8 cellular contexts compared by ENCODE assay signal in the genomic region with DNA sequence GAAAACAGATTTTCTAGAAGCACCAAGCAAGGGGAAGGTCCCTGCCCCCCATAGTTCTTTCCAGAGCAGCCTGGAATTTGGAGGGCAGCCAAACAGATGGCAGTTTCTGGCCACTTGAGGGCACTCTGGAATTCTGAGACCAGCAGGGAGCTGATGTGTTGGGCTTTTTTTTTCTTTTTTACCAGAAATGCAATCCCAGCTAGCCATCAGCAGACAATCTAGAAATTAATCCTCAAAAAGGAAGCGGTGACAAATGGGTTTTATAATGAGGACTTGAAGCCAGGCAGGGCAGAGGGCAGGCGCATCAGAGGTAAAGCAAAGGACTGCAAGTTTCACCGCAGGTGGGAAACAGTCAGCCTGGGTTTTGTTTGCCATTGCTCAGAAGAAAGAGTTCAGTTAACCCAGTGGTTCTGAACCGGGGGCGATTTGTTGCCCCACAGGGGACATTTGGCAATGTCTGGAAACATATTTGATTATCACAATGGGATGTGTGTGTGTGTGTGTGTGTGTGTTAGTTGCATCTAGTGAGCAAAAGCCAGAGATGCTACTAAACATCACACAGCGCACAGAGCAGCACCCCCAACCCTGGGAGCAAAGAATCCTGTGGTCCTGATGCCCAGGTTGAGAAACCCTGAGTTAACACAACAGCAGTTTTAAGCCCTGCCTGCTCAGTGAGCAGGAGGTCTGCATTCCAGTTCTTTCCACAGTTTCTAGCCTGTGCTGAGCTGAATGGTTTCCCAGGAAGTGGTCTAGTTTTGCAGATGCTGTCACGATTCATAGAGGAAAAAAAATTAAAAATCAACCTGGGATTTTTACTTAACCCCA.
DNase-seq lines count a peak whose midpoint lies in the region; ATAC-seq, FAIRE-seq and TF ChIP-seq lines count a peak whose summit lies in the region.

No MANE protein-coding gene starts in this region.

- no peak for FAIRE-seq in urothelium cell line (lab: Jason Lieb, UNC)

- no peaks in the 10 kb centered on the region for H3K9me3 ChIP-seq in BLaER1 treated with 17β-estradiol and CSF1 and Interleukin-3, amounts not matched to agents 10 nM and 100 nM (replicated peaks in 1 of 11)
- H3K9me3 ChIP-seq in neural progenitor cell (ENCODE audit: low read depth): no peaks in the 10 kb centered on the region

- H3K9ac ChIP-seq in BLaER1 treated with 17β-estradiol and CSF1 and Interleukin-3, amounts not matched to agents 10 nM and 100 nM: peak overlapping the region in 3 of 11 experiments; percentile 2 to 18 (median 7); a peak in 1 of 22 replicates
- H3K9ac ChIP-seq in neural progenitor cell: no peak overlapping the region

- TF ChIP-seq CTCF in WTC11 (IDR thresholded peaks at IDR 0.05) (peak; percentile 23), fibroblast of the aortic adventitia (IDR thresholded peaks at IDR 0.05; ENCODE audit: insufficient read depth, low read length) (peak; percentile 79), neural progenitor cell (IDR thresholded peaks at IDR 0.05) (peak; percentile 78)

- peaks cover 11% of the 10 kb centered on the region for H3F3A ChIP-seq in neural progenitor cell (ENCODE audit: low read depth)

- H3K27me3 Mint-ChIP-seq in WTC11 (ENCODE audit: low read depth) (no peaks in the 10 kb centered on the region), neural progenitor cell (ENCODE audit: insufficient read depth, low read depth) (peaks cover 11% of the 10 kb centered on the region)

- POLR2A ChIA-PET in WTC11 (lab: Charles Lee): no interaction called here

- H3K27ac ChIP-seq in BLaER1 treated with 17β-estradiol and CSF1 and Interleukin-3, amounts not matched to agents 10 nM and 100 nM: peak overlapping the region in 2 of 11 experiments; percentile 3 to 35; a peak in 2 of 22 replicates
- H3K27ac ChIP-seq in neural progenitor cell: no peak overlapping the region

- H4K20me1 ChIP-seq in BLaER1 treated with 17β-estradiol and CSF1 and Interleukin-3, amounts not matched to agents 10 nM and 100 nM: no peaks in the 10 kb centered on the region
- H4K20me1 ChIP-seq in neural progenitor cell (ENCODE audit: low read depth): no peaks in the 10 kb centered on the region

- H3K9me3 Mint-ChIP-seq in WTC11 (no peaks in the 10 kb centered on the region), neural progenitor cell (peaks cover 2% of the 10 kb centered on the region)

- H3K27me3 ChIP-seq in BLaER1 treated with 17β-estradiol and CSF1 and Interleukin-3, amounts not matched to agents 10 nM and 100 nM: 0 out of 22 replicates have a peak, but pooled peaks cover 0 to 4% (median 0%) of the 10 kb centered on the region in 11 experiments
- no peaks in the 10 kb centered on the region for H3K27me3 ChIP-seq in neural progenitor cell

- H3K4me3 ChIP-seq in BLaER1 treated with 17β-estradiol and CSF1 and Interleukin-3, amounts not matched to agents 10 nM and 100 nM: no peak overlapping the region
- H3K4me3 ChIP-seq in fibroblast of the aortic adventitia (ENCODE audit: low read depth, low read length) (no peak overlapping the region), neural progenitor cell (no peak overlapping the region)

- peak; percentile 45 for ATAC-seq in GM21381 (IDR thresholded peaks at IDR 0.05; ENCODE audit: unreplicated experiment)
- ATAC-seq in WTC11: peak; percentile 78
- ATAC-seq in HG03139 (IDR thresholded peaks at IDR 0.05; ENCODE audit: unreplicated experiment): no peak

- H3K4me1 Mint-ChIP-seq in WTC11: peaks cover 43% of the 10 kb centered on the region
- H3K4me1 Mint-ChIP-seq in neural progenitor cell: peaks cover 13% of the 10 kb centered on the region

- no peak overlapping the region; the same call in 1 of the 2 replicates for H3K27ac Mint-ChIP-seq in WTC11
- peak overlapping the region; percentile 5 for H3K27ac Mint-ChIP-seq in neural progenitor cell

- H3K36me3 Mint-ChIP-seq in WTC11: no peaks in the 10 kb centered on the region
- H3K36me3 Mint-ChIP-seq in neural progenitor cell: no peaks in the 10 kb centered on the region

- peaks cover 18 to 31% (median 20%) of the 10 kb centered on the region in 10 experiments for H3K4me1 ChIP-seq in BLaER1 treated with 17β-estradiol and CSF1 and Interleukin-3, amounts not matched to agents 10 nM and 100 nM
- H3K4me1 ChIP-seq in neural progenitor cell: peaks cover 21% of the 10 kb centered on the region

- no peaks in the 10 kb centered on the region for H3K36me3 ChIP-seq in BLaER1 treated with 17β-estradiol and CSF1 and Interleukin-3, amounts not matched to agents 10 nM and 100 nM
- no peaks in the 10 kb centered on the region for H3K36me3 ChIP-seq in neural progenitor cell

- DNase-seq in NCI-H2081 (lab: John Stamatoyannopoulos, UW) (peak; percentile 51 to 82), WTC11 (ENCODE audit: low spot score) (peak; percentile 64), fibroblast of the aortic adventitia (ENCODE audit: low read depth) (peak; percentile 87), neural progenitor cell (ENCODE audit: low spot score) (peak; percentile 80), urothelium cell line (ENCODE audit: low spot score) (peak; percentile 81)

- H2AFZ ChIP-seq in neural progenitor cell (replicated peaks): peak overlapping the region; percentile 80

- H3K79me2 ChIP-seq in neural progenitor cell (ENCODE audit: low read depth): no peaks in the 10 kb centered on the region

- CTCF ChIA-PET in WTC11 (lab: Charles Lee): interaction anchor here (0.7 to 2.9 kb wide), 23 partner anchors 10 to 324 kb away, joined by 3 to 32 read pairs (median 5); no protein-coding TSS in a partner anchor

- peak overlapping the region; percentile 32 to 77 (median 66) for H3K4me2 ChIP-seq in BLaER1 treated with 17β-estradiol and CSF1 and Interleukin-3, amounts not matched to agents 10 nM and 100 nM
- peak overlapping the region; percentile 64 for H3K4me2 ChIP-seq in neural progenitor cell

- H3K4me3 Mint-ChIP-seq in WTC11: no peak overlapping the region
- H3K4me3 Mint-ChIP-seq in neural progenitor cell: peak overlapping the region; percentile 65

TF ChIP-seq in WTC11, 78 proteins besides CTCF, POLR2A, EP300 and RAD21:
- TF ChIP-seq SMAD4 (CRISPR knock-in tag; IDR thresholded peaks at IDR 0.05) (no peak), ETV6 (CRISPR knock-in tag; IDR thresholded peaks at IDR 0.05) (peak; percentile 54; the same call in 1 of the 2 replicates)

Comparison
In these comparisons a context has a peak if more than half of its experiments do, and no peak if none do; other contexts are left out.
1. CTCF ChIP-seq: peak in every context shown above with its lines; median percentile 79 in fibroblast of the aortic adventitia; 78 in neural progenitor cell; 23 in WTC11.